8 cellular contexts compared by ENCODE assay signal in genomic region chr14:105094193-105094907, GRCh38. TPM values are rescaled to one million over a fixed set of nuclear protein-coding genes. Genes with fewer than 3 reads are reported as not detected.
DNase-seq lines count a peak whose midpoint lies in the region; ATAC-seq, FAIRE-seq and TF ChIP-seq lines count a peak whose summit lies in the region.

No MANE protein-coding gene starts in this region.

- intact Hi-C loops in GM12878 (cut with micrococcal nuclease; ENCODE audit: unreplicated experiment) = loop anchor here (5.0 to 10.0 kb wide), 2 partner anchors 70 to 108 kb away; partner anchors contain the start of gene JAG2

- RAD21 ChIA-PET in GM12878 (lab: Charles Lee; ENCODE audit: unreplicated experiment) = no interaction called here

- no peaks in the 10 kb centered on the region for H4K20me1 ChIP-seq in GM12878 (ENCODE audit: control insufficient read depth, insufficient read depth)

- CTCF ChIA-PET in GM12878 (lab: Yijun Ruan, JAX) = interaction anchor here (1.0 kb wide), 1 partner anchor 8 kb away, joined by 7 read pairs; no protein-coding TSS in a partner anchor

- H3K9me3 Mint-ChIP-seq in activated T-cell treated with anti-CD3 and anti-CD28 coated beads, Interleukin-2, amount 50 U/mL, for 24 hours = no peaks in the 10 kb centered on the region
- no peaks in the 10 kb centered on the region for H3K9me3 Mint-ChIP-seq in memory B cell

- peak overlapping the region; percentile 67 for H3K27ac Mint-ChIP-seq in activated T-cell treated with anti-CD3 and anti-CD28 coated beads, Interleukin-2, amount 50 U/mL, for 24 hours
- H3K27ac Mint-ChIP-seq in memory B cell = no peak overlapping the region

- no peak for TF ChIP-seq RAD21 in GM12878 (IDR thresholded peaks at IDR 0.05; ENCODE audit: insufficient read depth, low read depth, low read length)

- TF ChIP-seq EP300 in GM12878 (IDR thresholded peaks at IDR 0.05; ENCODE audit: borderline replicate concordance in 1 of 2, control insufficient read depth in 1 of 2, low read depth in 2 of 2, low read length in 2 of 2) (no peak), tibial nerve (IDR thresholded peaks at IDR 0.05) (no peak)

- no peak for TF ChIP-seq POLR2A in GM12878 (IDR thresholded peaks at IDR 0.05; ENCODE audit: low read depth, low read length)
- TF ChIP-seq POLR2A in tibial nerve (IDR thresholded peaks at IDR 0.05) = no peak

- ATAC-seq in GM12878 (no peak), memory B cell (ENCODE audit: low read depth) (no peak), GM19452 (IDR thresholded peaks at IDR 0.05; ENCODE audit: unreplicated experiment) (no peak)

- no peak overlapping the region for H3K27ac ChIP-seq in GM12878 (ENCODE audit: control insufficient read depth, insufficient read depth)
- peak overlapping the region in 3 of 4 donors; percentile 89 to 91 (median 89) for H3K27ac ChIP-seq in tibial nerve

- H3K27me3 ChIP-seq in GM12878 (replicated peaks in 1 of 2; ENCODE audit: control insufficient read depth in 2 of 2, insufficient read depth in 2 of 2, low read length in 1 of 2) = no peaks in the 10 kb centered on the region
- no peaks in the 10 kb centered on the region for H3K27me3 ChIP-seq in tibial nerve

- peaks cover 22% of the 10 kb centered on the region for H3K4me1 Mint-ChIP-seq in activated T-cell treated with anti-CD3 and anti-CD28 coated beads, Interleukin-2, amount 50 U/mL, for 24 hours (ENCODE audit: low read depth)
- H3K4me1 Mint-ChIP-seq in memory B cell = peaks cover 12% of the 10 kb centered on the region

- SMC1A ChIA-PET in GM12878 (lab: Charles Lee; ENCODE audit: uncharacterized antibody, unreplicated experiment) = interaction anchor here (1.6 kb wide), 1 partner anchor 178 kb away, joined by 3 read pairs; no protein-coding TSS in a partner anchor

- in situ Hi-C loops in GM12878 (cut with MboI) = no loop called here

- H3K4me3 Mint-ChIP-seq in activated T-cell treated with anti-CD3 and anti-CD28 coated beads, Interleukin-2, amount 50 U/mL, for 24 hours = peak overlapping the region; percentile 77
- peak overlapping the region; percentile 83 for H3K4me3 Mint-ChIP-seq in memory B cell

- peaks cover 10% of the 10 kb centered on the region for H3K4me1 ChIP-seq in GM12878 (ENCODE audit: control insufficient read depth, insufficient read depth, low read length)
- peaks cover 0 to 48% (median 27%) of the 10 kb centered on the region in 4 donors for H3K4me1 ChIP-seq in tibial nerve

- no peak for TF ChIP-seq CTCF in GM12878 (IDR thresholded peaks at IDR 0.05 in 2 of 3, conservative IDR thresholded peaks at IDR 0.05 in 1 of 3; ENCODE audit: control insufficient read depth in 2 of 3, extremely low read depth in 1 of 3, insufficient read depth in 1 of 3, low read depth in 3 of 3, low read length in 3 of 3)
- no peak for TF ChIP-seq CTCF in tibial nerve (IDR thresholded peaks at IDR 0.05)

- no peaks in the 10 kb centered on the region for H3K36me3 ChIP-seq in GM12878 (ENCODE audit: control insufficient read depth in 2 of 2, insufficient read depth in 2 of 2, low read length in 1 of 2)
- no peaks in the 10 kb centered on the region for H3K36me3 ChIP-seq in tibial nerve

- no peak overlapping the region for H3K9ac ChIP-seq in GM12878 (ENCODE audit: control insufficient read depth, insufficient read depth, low read length)

- no peaks in the 10 kb centered on the region for H3K27me3 Mint-ChIP-seq in activated T-cell treated with anti-CD3 and anti-CD28 coated beads, Interleukin-2, amount 50 U/mL, for 24 hours
- peaks cover 8% of the 10 kb centered on the region for H3K27me3 Mint-ChIP-seq in memory B cell

- H3K4me3 ChIP-seq in GM12878 = peak overlapping the region; percentile 91; the same call in 1 of the 2 replicates
- H3K4me3 ChIP-seq in tibial nerve = peak overlapping the region; percentile 45 to 85 (median 72)

- H3K9me3 ChIP-seq in GM12878 (replicated peaks; ENCODE audit: control insufficient read depth, insufficient read depth, low read length) (no peaks in the 10 kb centered on the region; the same call in 2 of the 3 replicates), tibial nerve (peaks cover 0 to 5% (median 0%) of the 10 kb centered on the region in 4 donors)

- no peak for FAIRE-seq in GM12878 (lab: Jason Lieb, UNC)

- BruUV-seq in GM12878 (replicated peaks; lab: Mats Ljungman, UMichigan) = no TSS peak

- H3K79me2 ChIP-seq in GM12878 (ENCODE audit: control insufficient read depth, insufficient read depth, low read length) = no peaks in the 10 kb centered on the region

- no peaks in the 10 kb centered on the region for H3K36me3 Mint-ChIP-seq in activated T-cell treated with anti-CD3 and anti-CD28 coated beads, Interleukin-2, amount 50 U/mL, for 24 hours (ENCODE audit: low read depth)
- H3K36me3 Mint-ChIP-seq in memory B cell = no peaks in the 10 kb centered on the region

- WGBS in GM12878 (ENCODE audit: insufficient coverage, insufficient replicate concordance, low lambda C conversion rate, missing lambda C conversion rate) = 52% methylated on average over 14 of the region's 14 CpGs
- WGBS in tibial nerve, 2 donors = 65 to 72% methylated on average over 12 to 14 of the region's 14 CpGs

- peak overlapping the region; percentile 92 for H3K4me2 ChIP-seq in GM12878 (ENCODE audit: control insufficient read depth, insufficient read depth)

- DNase-seq in activated T-cell treated with anti-CD3 and anti-CD28 coated beads, Interleukin-2, amount 50 U/mL, for 24 hours = no peak
- no peak for DNase-seq in activated T-cell treated with anti-CD3 and anti-CD28 coated beads for 4 hours
- no peak for DNase-seq in GM12878 (ENCODE audit: low read depth, low spot score)
- no peak for DNase-seq in memory B cell (ENCODE audit: low spot score in 2 of 2)
- no peak for DNase-seq in tibial nerve (ENCODE audit: low spot score in 2 of 2)
- DNase-seq in retina = no peak
- DNase-seq in RPMI8226 = no peak

- peak overlapping the region; percentile 81 for H2AFZ ChIP-seq in GM12878 (ENCODE audit: control insufficient read depth, low read depth, low read length)

- POLR2A ChIA-PET in GM12878 (lab: Charles Lee) = interaction anchor here (0.7 kb wide), 1 partner anchor 55 kb away, joined by 3 read pairs; no protein-coding TSS in a partner anchor

TF ChIP-seq in GM12878, 131 proteins besides CTCF, POLR2A, EP300 and RAD21:
- TF ChIP-seq ZBTB40 (IDR thresholded peaks at IDR 0.05; ENCODE audit: borderline replicate concordance) (peak; percentile 44), NFXL1 (IDR thresholded peaks at IDR 0.05; ENCODE audit: borderline replicate concordance) (no peak)

RNA-seq across cellular contexts. Expression of gene GPR132, which starts 29.1 kb away (rescaled TPM):
- 118 and 130 TPM in 2 replicates for total RNA-seq in GM12878 (2013; cell fraction: nucleolus; rRNA removed)
- total RNA-seq in GM12878 (2014; rRNA removed) = 45.8 and 49.3 TPM in 2 replicates
- 20.3 and 21.0 TPM in 2 replicates for total RNA-seq in GM12878 (2014; rRNA removed; fragmentation: Illumina TruSeq; extraction: Trizol)
- 39.6 and 40.3 TPM in 2 replicates for total RNA-seq in GM12878 (2021)
- polyA plus RNA-seq in GM12878 (2011; ENCODE audit: low read depth) = 9.9 TPM
- 10.2 and 14.9 TPM in 2 replicates for polyA plus RNA-seq in GM12878 (2011; rRNA removed)
- 23.7 and 36.1 TPM in 2 replicates for polyA plus RNA-seq in GM12878 (2011; cell fraction: cytosol; rRNA removed)
- polyA plus RNA-seq in GM12878 (2011; cell fraction: nucleus; rRNA removed) = 47.6 and 57.0 TPM in 2 replicates
- polyA plus RNA-seq in GM12878 (2012) = 22.6 and 24.5 TPM in 2 replicates
- 4.9 and 14.5 TPM in 2 replicates for polyA plus RNA-seq in GM12878 (2014; fragmentation: Illumina TruSeq; extraction: Trizol)
- polyA plus RNA-seq in GM12878 (2014; fragmentation: Nextera tagmentation; extraction: Ambion mirVana) = 1 to 10 TPM; 1.9 to 2.2 TPM
- 30.0 and 30.7 TPM in 2 replicates for polyA plus RNA-seq in GM12878 (2014; rRNA removed)
- 10 to 100 TPM; 19.8 to 21.7 TPM for polyA plus RNA-seq in GM12878 (2016; fragmentation: Nextera tagmentation; extraction: Ambion mirVana)
- polyA minus RNA-seq in GM12878 (2011; rRNA and poly(A)+ RNA removed) = 38.5 and 63.1 TPM in 2 replicates
- 15.9 and 17.0 TPM in 2 replicates for polyA minus RNA-seq in GM12878 (2011; cell fraction: cytosol; rRNA and poly(A)+ RNA removed)
- 15.6 and 33.9 TPM in 2 replicates for polyA minus RNA-seq in GM12878 (2011; cell fraction: nucleus; rRNA and poly(A)+ RNA removed)
- 1 to 10 TPM; 1.5 to 7.7 (median 5.4) TPM for total RNA-seq in tibial nerve
